11 cellular contexts compared by ENCODE assay signal in genomic region chr10:17216901-17217395, GRCh38. TPM values are rescaled to one million over a fixed set of nuclear protein-coding genes. Genes with fewer than 3 reads are reported as not detected.
DNase-seq lines count a peak whose midpoint lies in the region; ATAC-seq and TF ChIP-seq lines count a peak whose summit lies in the region.
"Had no signal": no experiment of that assay in that cellular context is flagged by ENCODE, and none has a peak within 500 bp of the region (broad histone marks: within the 10 kb centered on the region; RNA-seq: fewer than 3 reads in every experiment).

No MANE protein-coding gene starts in this region.

- peaks cover 55% of the 10 kb centered on the region for H3K4me1 Mint-ChIP-seq in stimulated activated naive CD8-positive, alpha-beta T cell treated with anti-CD3 and anti-CD28 coated beads, Interleukin-15, Interleukin-2, amounts not matched to agents 100 ng/mL and 50 ng/mL, for 24 hours (ENCODE audit: low read depth)
- peaks cover 28% of the 10 kb centered on the region for H3K4me1 Mint-ChIP-seq in MCF 10A (ENCODE audit: insufficient read depth, unreplicated experiment)

- in situ Hi-C loops in KBM-7 (cut with MboI; ENCODE audit: low pct_unique_long_range_greater_than_20kb, low sequenced_read_pairs): no loop called here

- no peak for ATAC-seq in stimulated activated naive CD8-positive, alpha-beta T cell treated with anti-CD3 and anti-CD28 coated beads, Interleukin-15, Interleukin-2, amounts not matched to agents 100 U/mL and 50 U/mL, for 24 hours
- ATAC-seq in GM21447 (IDR thresholded peaks at IDR 0.05; ENCODE audit: unreplicated experiment) (no peak), HG03439 (IDR thresholded peaks at IDR 0.05; ENCODE audit: unreplicated experiment) (no peak)

- H3K27me3 ChIP-seq in mucosa of rectum (ENCODE audit: control insufficient read depth in 2 of 2, insufficient read depth in 2 of 2, low read length in 2 of 2): no peaks in the 10 kb centered on the region
- H3K27me3 ChIP-seq: testis had no signal

- TF ChIP-seq CTCF in MCF 10A (IDR thresholded peaks at IDR 0.05; ENCODE audit: unreplicated experiment): no peak

- no peaks in the 10 kb centered on the region for H3K9me3 Mint-ChIP-seq in stimulated activated naive CD8-positive, alpha-beta T cell treated with anti-CD3 and anti-CD28 coated beads, Interleukin-15, Interleukin-2, amounts not matched to agents 100 ng/mL and 50 ng/mL, for 24 hours
- H3K9me3 Mint-ChIP-seq in MCF 10A (ENCODE audit: unreplicated experiment): no peaks in the 10 kb centered on the region

- intact Hi-C loops in MCF 10A (cut with micrococcal nuclease): loop anchor here (1.0 kb wide), 2 partner anchors 11 to 16 kb away; partner anchors contain the start of genes TRDMT1 and VIM

- no peaks in the 10 kb centered on the region for H3K4me1 ChIP-seq in mucosa of rectum (ENCODE audit: control insufficient read depth in 2 of 2, insufficient read depth in 2 of 2, low read length in 2 of 2)

- H3K9ac ChIP-seq in mucosa of rectum (ENCODE audit: low read depth in 1 of 2, low read length in 2 of 2): no peak overlapping the region

- H3K27ac Mint-ChIP-seq in stimulated activated naive CD8-positive, alpha-beta T cell treated with anti-CD3 and anti-CD28 coated beads, Interleukin-15, Interleukin-2, amounts not matched to agents 100 ng/mL and 50 ng/mL, for 24 hours: peak overlapping the region; percentile 82
- peak overlapping the region; percentile 95 for H3K27ac Mint-ChIP-seq in MCF 10A (ENCODE audit: low read depth, unreplicated experiment)

- H3K4me3 Mint-ChIP-seq in stimulated activated naive CD8-positive, alpha-beta T cell treated with anti-CD3 and anti-CD28 coated beads, Interleukin-15, Interleukin-2, amounts not matched to agents 100 ng/mL and 50 ng/mL, for 24 hours: no peak overlapping the region
- H3K4me3 Mint-ChIP-seq in MCF 10A (ENCODE audit: unreplicated experiment): no peak overlapping the region

- CTCF ChIA-PET in MCF 10A (lab: Yijun Ruan, JAX): interaction anchor here (0.7 to 1.9 kb wide), 3 partner anchors 14 to 17 kb away, joined by 3 to 9 read pairs (median 3); partner anchors contain the start of gene TRDMT1

- no peaks in the 10 kb centered on the region for H3K27me3 Mint-ChIP-seq in stimulated activated naive CD8-positive, alpha-beta T cell treated with anti-CD3 and anti-CD28 coated beads, Interleukin-15, Interleukin-2, amounts not matched to agents 100 ng/mL and 50 ng/mL, for 24 hours
- no peaks in the 10 kb centered on the region for H3K27me3 Mint-ChIP-seq in MCF 10A (ENCODE audit: insufficient read depth, unreplicated experiment)

- no peak overlapping the region for H3K4me3 ChIP-seq in mucosa of rectum (ENCODE audit: low read length in 2 of 2)
- H3K4me3 ChIP-seq: testis had no signal

- DNase-seq in stimulated activated naive CD8-positive, alpha-beta T cell treated with anti-CD3 and anti-CD28 coated beads, Interleukin-15, Interleukin-2, amounts not matched to agents 100 U/mL and 50 U/mL, for 24 hours: no peak
- DNase-seq in MCF 10A (ENCODE audit: unreplicated experiment): no peak
- no peak for DNase-seq in KBM-7
- no peak for DNase-seq in DMS153 treated with DMSO at 0.1 percent for 48 hours (lab: John Stamatoyannopoulos, UW; ENCODE audit: unreplicated experiment)
- DNase-seq: activated CD4-positive, CD25-positive, alpha-beta regulatory T cell treated with anti-CD3 and anti-CD28 coated beads, Interleukin-2, amount 50 U/mL, for 72 hours; retina; testis had no signal

- peak overlapping the region; percentile 31 to 61 for H3K27ac ChIP-seq in mucosa of rectum (ENCODE audit: low read depth in 2 of 2, low read length in 2 of 2)
- H3K27ac ChIP-seq: testis had no signal

- no peaks in the 10 kb centered on the region for H3K9me3 ChIP-seq in mucosa of rectum (ENCODE audit: control insufficient read depth in 2 of 2, low read length in 2 of 2)
- H3K9me3 ChIP-seq: testis had no signal

- no TSS peak for BruUV-seq in MCF 10A (replicated peaks; lab: Mats Ljungman, UMichigan)

- POLR2A ChIA-PET in MCF 10A (lab: Yijun Ruan, JAX): interaction anchor here (2.5 to 5.0 kb wide), 2 partner anchors 12 to 16 kb away, joined by 38 to 56 read pairs; partner anchors contain the start of genes TRDMT1 and VIM

- H3K36me3 ChIP-seq in mucosa of rectum (ENCODE audit: control insufficient read depth in 2 of 2, insufficient read depth in 2 of 2, low read length in 2 of 2): no peaks in the 10 kb centered on the region

- H3K36me3 Mint-ChIP-seq in stimulated activated naive CD8-positive, alpha-beta T cell treated with anti-CD3 and anti-CD28 coated beads, Interleukin-15, Interleukin-2, amounts not matched to agents 100 ng/mL and 50 ng/mL, for 24 hours (ENCODE audit: low read depth): peaks cover 10% of the 10 kb centered on the region
- H3K36me3 Mint-ChIP-seq in MCF 10A (ENCODE audit: insufficient read depth, unreplicated experiment): no peaks in the 10 kb centered on the region

RNA-seq across cellular contexts. Expression of gene VIM, which starts 11.1 kb away (rescaled TPM):
- total RNA-seq in MCF 10A (2022): 1,413 and 1,430 TPM in 2 replicates

RNA-seq across cellular contexts. Expression of gene TRDMT1, which starts 15.5 kb away (rescaled TPM):
- total RNA-seq in MCF 10A (2022): 5.4 and 8.7 TPM in 2 replicates
